Comparison of ENCODE assay signal across 28 cellular contexts in genomic region chr18:61989138-61989537, GRCh38.
"Had no signal": no experiment of that assay in that cellular context is flagged by ENCODE, and none has a peak within 500 bp of the region (broad histone marks: within the 10 kb centered on the region; RNA-seq: fewer than 3 reads in every experiment).

No MANE protein-coding gene starts in this region.

- H3K27me3 ChIP-seq: colonic mucosa, dorsolateral prefrontal cortex, esophagus muscularis mucosa, foreskin keratinocyte, gastrocnemius medialis, gastroesophageal sphincter, heart left ventricle, heart right ventricle had no signal

- H3K9me3 ChIP-seq: colonic mucosa, esophagus muscularis mucosa, gastrocnemius medialis, gastroesophageal sphincter, heart left ventricle, heart right ventricle had no signal

- H3K4me3 ChIP-seq: colonic mucosa, coronary artery, dorsolateral prefrontal cortex, esophagus muscularis mucosa, gastrocnemius medialis, gastroesophageal sphincter, heart left ventricle, heart right ventricle had no signal

- ATAC-seq: effector memory CD8-positive, alpha-beta T cell; esophagus mucosa; foreskin keratinocyte; gastrocnemius medialis; gastroesophageal sphincter; heart left ventricle; heart right ventricle had no signal

- H3K4me3 Mint-ChIP-seq: dendritic cell treated with granulocyte-macrophage colony-stimulating factor and Interleukin-4, amounts not matched to agents 40 ng/mL and 50 ng/mL, for 4 days; effector memory CD8-positive, alpha-beta T cell; endodermal cell had no signal

- DNase-seq: colonic mucosa; cortex of kidney; dermis blood vessel endothelial cell; dorsolateral prefrontal cortex; effector CD4-positive, alpha-beta T cell; effector CD8-positive, alpha-beta T cell; effector memory CD4-positive, alpha-beta T cell; effector memory CD8-positive, alpha-beta T cell; endodermal cell; erythroblast; foreskin fibroblast; foreskin keratinocyte; foreskin melanocyte; gastrocnemius medialis; glutamatergic neuron; head of caudate nucleus; heart left ventricle; heart right ventricle had no signal

- H3K4me1 ChIP-seq: colonic mucosa had no signal

- FAIRE-seq: colon, endometrium, endothelial cell of umbilical vein, frontal cortex had no signal

- H3K27ac Mint-ChIP-seq: dendritic cell treated with granulocyte-macrophage colony-stimulating factor and Interleukin-4, amounts not matched to agents 40 ng/mL and 50 ng/mL, for 4 days; effector memory CD8-positive, alpha-beta T cell; endodermal cell had no signal

- H3K9me3 Mint-ChIP-seq: effector memory CD8-positive, alpha-beta T cell; endodermal cell had no signal

- H3K36me3 ChIP-seq: colonic mucosa, esophagus muscularis mucosa, gastrocnemius medialis, gastroesophageal sphincter, heart left ventricle, heart right ventricle had no signal

- H3K27ac ChIP-seq: colonic mucosa, coronary artery, dorsolateral prefrontal cortex, epithelial cell of prostate, esophagus muscularis mucosa, foreskin keratinocyte, gastrocnemius medialis, gastroesophageal sphincter, heart left ventricle, heart right ventricle had no signal
